2 cellular contexts compared by ENCODE assay signal in the genomic region with DNA sequence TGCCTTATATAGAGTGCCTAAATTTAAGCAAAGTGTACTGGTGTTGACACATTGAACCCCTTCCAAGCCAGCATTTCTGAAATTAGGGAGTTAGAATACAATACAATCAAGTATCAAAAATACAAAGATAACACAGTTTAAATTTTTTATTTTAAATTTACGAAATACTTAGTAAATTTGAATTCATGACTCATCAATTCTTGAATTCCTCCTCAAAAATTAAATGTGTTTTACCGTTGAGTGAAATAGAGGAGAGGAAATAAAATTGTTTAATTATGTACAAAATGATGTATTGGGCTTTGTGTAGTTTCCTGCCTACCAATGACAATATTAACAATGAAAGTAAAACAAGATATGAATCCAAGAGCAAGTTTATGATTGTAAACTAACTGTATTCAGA.
A peak's percentile ranks its signal among the peaks of the same experiment; 100 is the strongest.
TF ChIP-seq lines count a peak whose summit lies in the region.

No MANE protein-coding gene starts in this region.

TF ChIP-seq in IMR-90, 13 proteins besides CTCF, POLR2A, EP300 and RAD21:
- TF ChIP-seq RCOR1 (IDR thresholded peaks at IDR 0.05; ENCODE audit: insufficient replicate concordance, low read length) (no peak), MAFK (IDR thresholded peaks at IDR 0.05; ENCODE audit: low read depth, low read length) (peak; percentile 57), NFE2L2 (IDR thresholded peaks at IDR 0.05; ENCODE audit: low read depth, low read length) (peak; percentile 67)

TF ChIP-seq in K562, 482 proteins besides CTCF, POLR2A, EP300 and RAD21:
- TF ChIP-seq ZNF316 (IDR thresholded peaks at IDR 0.05) (peak; percentile 75), SUPT5H (IDR thresholded peaks at IDR 0.05) (no peak), MAFG (tag; conservative IDR thresholded peaks at IDR 0.05) (peak; percentile 62; the same call in 1 of the 2 replicates), SNRNP70 (optimal IDR thresholded peaks at IDR 0.05; ENCODE audit: low read depth, low read length) (no peak), C11orf30 (IDR thresholded peaks at IDR 0.05; ENCODE audit: low read depth) (0 out of 2 replicates have a peak, but pooled peaks have one; percentile 35), MAFK (IDR thresholded peaks at IDR 0.05; ENCODE audit: low read length) (peak; percentile 13; the same call in 1 of the 2 replicates), MAFF (IDR thresholded peaks at IDR 0.05; ENCODE audit: low read length) (peak; percentile 31; the same call in 1 of the 2 replicates), RNF219 (CRISPR knock-in tag; IDR thresholded peaks at IDR 0.05) (no peak)
- TF ChIP-seq, protein P1, sequence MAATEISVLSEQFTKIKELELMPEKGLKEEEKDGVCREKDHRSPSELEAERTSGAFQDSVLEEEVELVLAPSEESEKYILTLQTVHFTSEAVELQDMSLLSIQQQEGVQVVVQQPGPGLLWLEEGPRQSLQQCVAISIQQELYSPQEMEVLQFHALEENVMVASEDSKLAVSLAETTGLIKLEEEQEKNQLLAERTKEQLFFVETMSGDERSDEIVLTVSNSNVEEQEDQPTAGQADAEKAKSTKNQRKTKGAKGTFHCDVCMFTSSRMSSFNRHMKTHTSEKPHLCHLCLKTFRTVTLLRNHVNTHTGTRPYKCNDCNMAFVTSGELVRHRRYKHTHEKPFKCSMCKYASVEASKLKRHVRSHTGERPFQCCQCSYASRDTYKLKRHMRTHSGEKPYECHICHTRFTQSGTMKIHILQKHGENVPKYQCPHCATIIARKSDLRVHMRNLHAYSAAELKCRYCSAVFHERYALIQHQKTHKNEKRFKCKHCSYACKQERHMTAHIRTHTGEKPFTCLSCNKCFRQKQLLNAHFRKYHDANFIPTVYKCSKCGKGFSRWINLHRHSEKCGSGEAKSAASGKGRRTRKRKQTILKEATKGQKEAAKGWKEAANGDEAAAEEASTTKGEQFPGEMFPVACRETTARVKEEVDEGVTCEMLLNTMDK (IDR thresholded peaks at IDR 0.05; ENCODE audit: borderline replicate concordance, insufficient read depth, low read depth, low read length, poor library complexity, severe bottlenecking): no peak
